ENCODE assay signal across 11 cellular contexts in genomic region chr16:56192644-56192960, GRCh38. TPM values are rescaled to one million over a fixed set of nuclear protein-coding genes. Genes with fewer than 3 reads are reported as not detected.
A peak's percentile ranks its signal among the peaks of the same experiment; 100 is the strongest.
DNase-seq lines count a peak whose midpoint lies in the region; ATAC-seq and TF ChIP-seq lines count a peak whose summit lies in the region.
"Had no signal": no experiment of that assay in that cellular context is flagged by ENCODE, and none has a peak within 500 bp of the region (broad histone marks: within the 10 kb centered on the region; RNA-seq: fewer than 3 reads in every experiment).

No MANE protein-coding gene starts in this region.

- H3K36me3 ChIP-seq in tibial artery = no peaks in the 10 kb centered on the region

- peaks cover 6% of the 10 kb centered on the region for H3K36me3 Mint-ChIP-seq in activated naive CD4-positive, alpha-beta T cell treated with anti-CD3 and anti-CD28 coated beads, Interleukin-2, amount 10 ng/mL, durations not matched to agents 7 days and 5 days
- H3K36me3 Mint-ChIP-seq in activated CD4-positive, alpha-beta memory T cell treated with anti-CD3 and anti-CD28 coated beads, Interleukin-2, amount 10 ng/mL, durations not matched to agents 7 days and 5 days (ENCODE audit: low read depth) = no peaks in the 10 kb centered on the region
- peaks cover 0 to 2% of the 10 kb centered on the region in 2 donors for H3K36me3 Mint-ChIP-seq in stimulated activated naive B cell treated with anti-CD40 and anti-IgM and Interleukin-4, amounts not matched to agents 10 μg/mL and 1 μg/mL and 100 μg/mL, for 72 hours

- intact Hi-C loops in tibial artery (cut with DNase I; ENCODE audit: low total_unique reads) = no loop called here

- no peak for ATAC-seq in stimulated activated naive B cell treated with anti-CD40 and anti-IgM and Interleukin-4, amounts not matched to agents 10 μg/mL and 1 μg/mL and 100 μg/mL, for 72 hours (replicated peaks)

- peak overlapping the region; percentile 13 for H3K27ac Mint-ChIP-seq in activated naive CD4-positive, alpha-beta T cell treated with anti-CD3 and anti-CD28 coated beads, Interleukin-2, amount 10 ng/mL, durations not matched to agents 7 days and 5 days
- no peak overlapping the region for H3K27ac Mint-ChIP-seq in activated CD4-positive, alpha-beta memory T cell treated with anti-CD3 and anti-CD28 coated beads, Interleukin-2, amount 10 ng/mL, durations not matched to agents 7 days and 5 days
- H3K27ac Mint-ChIP-seq in stimulated activated naive B cell treated with anti-CD40 and anti-IgM and Interleukin-4, amounts not matched to agents 10 μg/mL and 1 μg/mL and 100 μg/mL, for 72 hours = no peak overlapping the region

- no peak for DNase-seq in activated naive CD4-positive, alpha-beta T cell treated with anti-CD3 and anti-CD28 coated beads, Interleukin-2, amount 10 ng/mL, durations not matched to agents 7 days and 5 days
- DNase-seq in activated naive CD4-positive, alpha-beta T cell treated with Interleukin-2 at 50 U/mL for 16 hours = no peak
- no peak for DNase-seq in activated CD4-positive, alpha-beta memory T cell treated with anti-CD3 and anti-CD28 coated beads, Interleukin-2, amount 10 ng/mL, durations not matched to agents 7 days and 5 days
- no peak for DNase-seq in tibial artery
- no peak for DNase-seq in cerebellum (ENCODE audit: low spot score)
- DNase-seq in stimulated activated naive B cell treated with anti-CD40 and anti-IgM and Interleukin-4, amounts not matched to agents 10 μg/mL and 1 μg/mL and 100 μg/mL, for 72 hours = no peak
- DNase-seq in SKM-1 (lab: John Stamatoyannopoulos, UW; ENCODE audit: unreplicated experiment) = no peak
- DNase-seq: kidney glomerular epithelial cell, NCI-H510A treated with DMSO at 0.1 percent for 48 hours, T-helper 9 cell had no signal

- H3K4me1 ChIP-seq in tibial artery = peaks cover 0 to 50% (median 41%) of the 10 kb centered on the region in 4 donors

- H3K4me1 Mint-ChIP-seq in activated naive CD4-positive, alpha-beta T cell treated with anti-CD3 and anti-CD28 coated beads, Interleukin-2, amount 10 ng/mL, durations not matched to agents 7 days and 5 days = peaks cover 37% of the 10 kb centered on the region
- peaks cover 29% of the 10 kb centered on the region for H3K4me1 Mint-ChIP-seq in activated CD4-positive, alpha-beta memory T cell treated with anti-CD3 and anti-CD28 coated beads, Interleukin-2, amount 10 ng/mL, durations not matched to agents 7 days and 5 days
- H3K4me1 Mint-ChIP-seq in stimulated activated naive B cell treated with anti-CD40 and anti-IgM and Interleukin-4, amounts not matched to agents 10 μg/mL and 1 μg/mL and 100 μg/mL, for 72 hours = peaks cover 23 to 47% of the 10 kb centered on the region in 2 donors

- POLR2A ChIA-PET in activated CD4-positive, alpha-beta memory T cell treated with anti-CD3 and anti-CD28 coated beads, Interleukin-2, amount 10 ng/mL, durations not matched to agents 7 days and 5 days (lab: Charles Lee) = no interaction called here

- CTCF ChIA-PET in activated naive CD4-positive, alpha-beta T cell treated with anti-CD3 and anti-CD28 coated beads, Interleukin-2, amount 10 ng/mL, durations not matched to agents 7 days and 5 days (lab: Charles Lee) = interaction anchor here (0.7 kb wide), 1 partner anchor 79 kb away, joined by 3 read pairs; no protein-coding TSS in a partner anchor
- CTCF ChIA-PET in activated CD4-positive, alpha-beta memory T cell treated with anti-CD3 and anti-CD28 coated beads, Interleukin-2, amount 10 ng/mL, durations not matched to agents 7 days and 5 days (lab: Charles Lee) = no interaction called here

- TF ChIP-seq CTCF in tibial artery (IDR thresholded peaks at IDR 0.05) = no peak

- H3K4me3 Mint-ChIP-seq in activated naive CD4-positive, alpha-beta T cell treated with anti-CD3 and anti-CD28 coated beads, Interleukin-2, amount 10 ng/mL, durations not matched to agents 7 days and 5 days = peak overlapping the region; percentile 73
- peak overlapping the region; percentile 49 for H3K4me3 Mint-ChIP-seq in activated CD4-positive, alpha-beta memory T cell treated with anti-CD3 and anti-CD28 coated beads, Interleukin-2, amount 10 ng/mL, durations not matched to agents 7 days and 5 days
- H3K4me3 Mint-ChIP-seq in stimulated activated naive B cell treated with anti-CD40 and anti-IgM and Interleukin-4, amounts not matched to agents 10 μg/mL and 1 μg/mL and 100 μg/mL, for 72 hours = peak overlapping the region in 1 of 2 donors; percentile 60

- no peaks in the 10 kb centered on the region for H3K9me3 ChIP-seq in tibial artery

- no peaks in the 10 kb centered on the region for H3K27me3 ChIP-seq in layer of hippocampus (ENCODE audit: control insufficient read depth, insufficient read depth, low read length)
- no peaks in the 10 kb centered on the region for H3K27me3 ChIP-seq in tibial artery

- H3K9me3 Mint-ChIP-seq in activated naive CD4-positive, alpha-beta T cell treated with anti-CD3 and anti-CD28 coated beads, Interleukin-2, amount 10 ng/mL, durations not matched to agents 7 days and 5 days = no peaks in the 10 kb centered on the region
- no peaks in the 10 kb centered on the region for H3K9me3 Mint-ChIP-seq in activated CD4-positive, alpha-beta memory T cell treated with anti-CD3 and anti-CD28 coated beads, Interleukin-2, amount 10 ng/mL, durations not matched to agents 7 days and 5 days
- no peaks in the 10 kb centered on the region for H3K9me3 Mint-ChIP-seq in stimulated activated naive B cell treated with anti-CD40 and anti-IgM and Interleukin-4, amounts not matched to agents 10 μg/mL and 1 μg/mL and 100 μg/mL, for 72 hours

- H3K27me3 Mint-ChIP-seq in activated naive CD4-positive, alpha-beta T cell treated with anti-CD3 and anti-CD28 coated beads, Interleukin-2, amount 10 ng/mL, durations not matched to agents 7 days and 5 days = peaks cover 93% of the 10 kb centered on the region
- H3K27me3 Mint-ChIP-seq in activated CD4-positive, alpha-beta memory T cell treated with anti-CD3 and anti-CD28 coated beads, Interleukin-2, amount 10 ng/mL, durations not matched to agents 7 days and 5 days = peaks cover 83% of the 10 kb centered on the region
- H3K27me3 Mint-ChIP-seq in stimulated activated naive B cell treated with anti-CD40 and anti-IgM and Interleukin-4, amounts not matched to agents 10 μg/mL and 1 μg/mL and 100 μg/mL, for 72 hours = peaks cover 46 to 64% of the 10 kb centered on the region in 2 donors

- peak overlapping the region; percentile 85 to 86 for H3K4me3 ChIP-seq in tibial artery

- H3K27ac ChIP-seq in layer of hippocampus (ENCODE audit: low read depth, low read length) (peak overlapping the region; percentile 92), tibial artery (no peak overlapping the region)

RNA-seq across cellular contexts. Expression of gene GNAO1, which starts 1.3 kb away (rescaled TPM):
- total RNA-seq in activated CD4-positive, alpha-beta memory T cell treated with anti-CD3 and anti-CD28 coated beads, Interleukin-2, amount 10 ng/mL, durations not matched to agents 7 days and 5 days = 1 to 10 TPM; 1.8 to 2.3 TPM
- total RNA-seq in cerebellum = 71.6 TPM

Comparison
In these comparisons a context has a peak if more than half of its experiments do, and no peak if none do; other contexts are left out.
1. RNA of gene GNAO1, which starts 1.3 kb away (total RNA-seq): 71.6 TPM in cerebellum (single experiment); 1.8 to 2.3 TPM in activated CD4-positive, alpha-beta memory T cell treated with anti-CD3 and anti-CD28 coated beads, Interleukin-2, amount 10 ng/mL, durations not matched to agents 7 days and 5 days; every median in the first group is over 10 times any median in the second.